21 cellular contexts compared by ENCODE assay signal in the genomic region with DNA sequence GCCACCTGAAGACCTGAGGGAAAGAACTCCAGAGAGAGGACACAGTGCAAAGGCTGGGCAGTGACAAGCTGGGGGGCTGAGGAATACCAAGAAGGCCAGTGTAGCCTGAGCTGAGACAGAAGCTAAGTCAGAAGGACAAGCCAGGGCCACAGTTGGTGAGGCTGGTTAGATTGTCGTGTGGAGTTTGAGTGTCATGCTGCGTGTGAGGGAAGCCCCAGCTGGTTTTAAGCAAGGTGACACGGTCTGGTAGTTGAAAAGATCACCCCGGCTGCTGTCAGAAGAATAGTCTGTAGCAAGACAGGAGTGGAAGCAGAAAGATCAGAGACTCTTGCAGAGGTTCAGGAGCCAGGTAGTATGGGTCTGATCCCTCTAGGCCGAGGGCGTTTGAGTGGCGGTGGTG. TPM values are rescaled to one million over a fixed set of nuclear protein-coding genes. Genes with fewer than 3 reads are reported as not detected.
DNase-seq lines count a peak whose midpoint lies in the region; ATAC-seq, FAIRE-seq and TF ChIP-seq lines count a peak whose summit lies in the region.
"Had no signal": no experiment of that assay in that cellular context is flagged by ENCODE, and none has a peak within 500 bp of the region (broad histone marks: within the 10 kb centered on the region; RNA-seq: fewer than 3 reads in every experiment).

No MANE protein-coding gene starts in this region.

- CTCF ChIA-PET in CD8-positive, alpha-beta T cell (lab: Charles Lee), result interaction anchor here (1.4 to 8.8 kb wide), 6 partner anchors 8 to 477 kb away, joined by 6 to 214 read pairs (median 26); no protein-coding TSS in a partner anchor

- no peaks in the 10 kb centered on the region for H3K27me3 ChIP-seq in MG63
- no peaks in the 10 kb centered on the region for H3K27me3 ChIP-seq in CD8-positive, alpha-beta T cell (ENCODE audit: insufficient read depth, low read length)
- H3K27me3 ChIP-seq: colonic mucosa, transverse colon had no signal

- no peaks in the 10 kb centered on the region for H3K36me3 Mint-ChIP-seq in nephron progenitor cell (ENCODE audit: low read depth)
- H3K36me3 Mint-ChIP-seq in natural killer cell treated with Interleukin-12 subunit alpha and Interleukin-12 subunit beta and Interleukin-15 and Interleukin-18, amount 100 ng/mL, for 72 hours, result no peaks in the 10 kb centered on the region
- H3K36me3 Mint-ChIP-seq in CD8-positive, alpha-beta T cell, result no peaks in the 10 kb centered on the region

- H3K27me3 Mint-ChIP-seq in nephron progenitor cell (ENCODE audit: low read depth, poor library complexity), result peaks cover 12% of the 10 kb centered on the region
- peaks cover 9 to 10% of the 10 kb centered on the region in 2 donors for H3K27me3 Mint-ChIP-seq in natural killer cell treated with Interleukin-12 subunit alpha and Interleukin-12 subunit beta and Interleukin-15 and Interleukin-18, amount 100 ng/mL, for 72 hours
- peaks cover 3% of the 10 kb centered on the region for H3K27me3 Mint-ChIP-seq in CD8-positive, alpha-beta T cell (ENCODE audit: low read depth)
- H3K27me3 Mint-ChIP-seq: activated CD4-positive, alpha-beta memory T cell treated with anti-CD3 and anti-CD28 coated beads, Interleukin-2, amount 10 ng/mL, durations not matched to agents 7 days and 5 days had no signal

- POLR2A ChIA-PET in CD8-positive, alpha-beta T cell (lab: Charles Lee), result no interaction called here

- intact Hi-C loops in CD8-positive, alpha-beta T cell (cut with DNase I, micrococcal nuclease), result loop anchor here in 1 of 2 experiments (10.0 kb wide), 1 partner anchor 590 kb away; no protein-coding TSS in a partner anchor

- H3K36me3 ChIP-seq in MG63, result no peaks in the 10 kb centered on the region
- no peaks in the 10 kb centered on the region for H3K36me3 ChIP-seq in CD8-positive, alpha-beta T cell (ENCODE audit: insufficient read depth, low read length)
- H3K36me3 ChIP-seq: colonic mucosa, transverse colon had no signal

- H3K27ac Mint-ChIP-seq in nephron progenitor cell, result peak overlapping the region; percentile 36
- peak overlapping the region in 1 of 2 donors; percentile 3 for H3K27ac Mint-ChIP-seq in natural killer cell treated with Interleukin-12 subunit alpha and Interleukin-12 subunit beta and Interleukin-15 and Interleukin-18, amount 100 ng/mL, for 72 hours
- H3K27ac Mint-ChIP-seq in CD8-positive, alpha-beta T cell, result no peak overlapping the region
- H3K27ac Mint-ChIP-seq: activated CD4-positive, alpha-beta memory T cell treated with anti-CD3 and anti-CD28 coated beads, Interleukin-2, amount 10 ng/mL, durations not matched to agents 7 days and 5 days had no signal

- H3K9me3 ChIP-seq in MG63, result no peaks in the 10 kb centered on the region
- H3K9me3 ChIP-seq in CD8-positive, alpha-beta T cell (ENCODE audit: low read length), result no peaks in the 10 kb centered on the region
- H3K9me3 ChIP-seq: colonic mucosa, transverse colon had no signal

- H3K4me1 ChIP-seq in CD8-positive, alpha-beta T cell (ENCODE audit: insufficient read depth, low read length), result no peaks in the 10 kb centered on the region
- H3K4me1 ChIP-seq: colonic mucosa had no signal

- no peak for DNase-seq in GM18507 (ENCODE audit: extremely low spot score, insufficient read length, low read depth)
- DNase-seq in nephron progenitor cell, result no peak
- no peak for DNase-seq in natural killer cell treated with Interleukin-12 subunit alpha and Interleukin-12 subunit beta and Interleukin-15 and Interleukin-18, amount 100 ng/mL, for 72 hours (ENCODE audit: low spot score)
- DNase-seq in MG63, result no peak
- no peak for DNase-seq in CD8-positive, alpha-beta T cell
- DNase-seq: activated CD4-positive, alpha-beta memory T cell treated with anti-CD3 and anti-CD28 coated beads, Interleukin-2, amount 10 ng/mL, durations not matched to agents 7 days and 5 days; activated effector memory CD4-positive, alpha-beta T cell treated with Interleukin-2 at 50 U/mL for 16 hours; aorta; colonic mucosa; kidney; midbrain; NCI-H1930; NCI-H526; PC-9; transverse colon had no signal

- FAIRE-seq in GM18507 (lab: Jason Lieb, UNC), result peak; percentile 88
- FAIRE-seq: kidney, TTC549 had no signal

- no peak overlapping the region for H3K4me3 ChIP-seq in MG63
- H3K4me3 ChIP-seq in CD8-positive, alpha-beta T cell (ENCODE audit: low read depth, low read length), result no peak overlapping the region
- H3K4me3 ChIP-seq: colonic mucosa, PC-9, SK-N-MC, transverse colon had no signal

- H3K27ac ChIP-seq in CD8-positive, alpha-beta T cell (ENCODE audit: low read depth, low read length), result no peak overlapping the region
- H3K27ac ChIP-seq: colonic mucosa, PC-9, SK-N-MC, transverse colon had no signal

- ATAC-seq in GM21825 (IDR thresholded peaks at IDR 0.05; ENCODE audit: unreplicated experiment) (peak; percentile 54), HG03457 (IDR thresholded peaks at IDR 0.05; ENCODE audit: unreplicated experiment) (peak; percentile 44), HG03045 (IDR thresholded peaks at IDR 0.05; ENCODE audit: unreplicated experiment) (no peak)
- no peak for ATAC-seq in natural killer cell treated with Interleukin-12 subunit alpha and Interleukin-12 subunit beta and Interleukin-15 and Interleukin-18, amount 100 ng/mL, for 72 hours
- ATAC-seq in CD8-positive, alpha-beta T cell, result no peak
- ATAC-seq: esophagus mucosa had no signal

- no peak for TF ChIP-seq CTCF in nephron progenitor cell (IDR thresholded peaks at IDR 0.05)
- no peak for TF ChIP-seq CTCF in CD8-positive, alpha-beta T cell (IDR thresholded peaks at IDR 0.05)

- H3K4me1 Mint-ChIP-seq in nephron progenitor cell, result peaks cover 49% of the 10 kb centered on the region
- H3K4me1 Mint-ChIP-seq in natural killer cell treated with Interleukin-12 subunit alpha and Interleukin-12 subunit beta and Interleukin-15 and Interleukin-18, amount 100 ng/mL, for 72 hours (ENCODE audit: low read depth in 2 of 2), result peaks cover 14 to 30% of the 10 kb centered on the region in 2 donors
- peaks cover 2% of the 10 kb centered on the region for H3K4me1 Mint-ChIP-seq in CD8-positive, alpha-beta T cell (ENCODE audit: low read depth)

- peak overlapping the region; percentile 12 for H3K4me3 Mint-ChIP-seq in nephron progenitor cell
- no peak overlapping the region for H3K4me3 Mint-ChIP-seq in natural killer cell treated with Interleukin-12 subunit alpha and Interleukin-12 subunit beta and Interleukin-15 and Interleukin-18, amount 100 ng/mL, for 72 hours
- no peak overlapping the region for H3K4me3 Mint-ChIP-seq in CD8-positive, alpha-beta T cell
- H3K4me3 Mint-ChIP-seq: activated CD4-positive, alpha-beta memory T cell treated with anti-CD3 and anti-CD28 coated beads, Interleukin-2, amount 10 ng/mL, durations not matched to agents 7 days and 5 days had no signal

- H3K9me3 Mint-ChIP-seq in nephron progenitor cell, result no peaks in the 10 kb centered on the region
- no peaks in the 10 kb centered on the region for H3K9me3 Mint-ChIP-seq in natural killer cell treated with Interleukin-12 subunit alpha and Interleukin-12 subunit beta and Interleukin-15 and Interleukin-18, amount 100 ng/mL, for 72 hours
- H3K9me3 Mint-ChIP-seq in CD8-positive, alpha-beta T cell, result no peaks in the 10 kb centered on the region
- H3K9me3 Mint-ChIP-seq: activated CD4-positive, alpha-beta memory T cell treated with anti-CD3 and anti-CD28 coated beads, Interleukin-2, amount 10 ng/mL, durations not matched to agents 7 days and 5 days had no signal

RNA-seq across cellular contexts. Expression of gene RMDN2, which starts 50.6 kb away (rescaled TPM):
- total RNA-seq in natural killer cell treated with Interleukin-12 subunit alpha and Interleukin-12 subunit beta and Interleukin-15 and Interleukin-18, amount 100 ng/mL, for 72 hours, result 1 to 10 TPM; 3.2 to 5.5 TPM
- total RNA-seq in MG63 (2014; rRNA removed; shearing (Covaris generic); ENCODE audit: low replicate concordance), result 5.0 and 5.4 TPM in 2 replicates
- 1 to 10 TPM; 3.4 to 3.9 TPM for total RNA-seq in CD8-positive, alpha-beta T cell

Comparison
In these comparisons a context has a peak if more than half of its experiments do, and no peak if none do; other contexts are left out.
1. ATAC-seq: peak in GM21825 (single experiment) and HG03457 (single experiment); none in natural killer cell treated with Interleukin-12 subunit alpha and Interleukin-12 subunit beta and Interleukin-15 and Interleukin-18, amount 100 ng/mL, for 72 hours (0 of 2), HG03045 (single experiment) and CD8-positive, alpha-beta T cell (single experiment).